In genomic region chr13:91181892-91182291, GRCh38 we compare ENCODE assay signal across 16 cellular contexts.
DNase-seq lines count a peak whose midpoint lies in the region; ATAC-seq and TF ChIP-seq lines count a peak whose summit lies in the region.
"Had no signal": no experiment of that assay in that cellular context is flagged by ENCODE, and none has a peak within 500 bp of the region (broad histone marks: within the 10 kb centered on the region; RNA-seq: fewer than 3 reads in every experiment).

No MANE protein-coding gene starts in this region.

- H3K14ac ChIP-seq in trophoblast cell (ENCODE audit: low read length): peak overlapping the region; percentile 85

- H2BK120ac ChIP-seq in trophoblast cell (ENCODE audit: insufficient read depth, low read length, poor library complexity): peak overlapping the region; percentile 94

- H4K91ac ChIP-seq in trophoblast cell (ENCODE audit: low read depth, low read length): peak overlapping the region; percentile 91

- no peaks in the 10 kb centered on the region for H3K27me3 Mint-ChIP-seq in Caco-2 (ENCODE audit: insufficient read depth, unreplicated experiment)
- peaks cover under 1 to 15% (median 5%) of the 10 kb centered on the region in 5 donors for H3K27me3 Mint-ChIP-seq in naive thymus-derived CD8-positive, alpha-beta T cell

- peak overlapping the region; percentile 52 for H3K4me3 Mint-ChIP-seq in Caco-2 (ENCODE audit: unreplicated experiment)
- H3K4me3 Mint-ChIP-seq in naive thymus-derived CD8-positive, alpha-beta T cell: no peak overlapping the region
- H3K4me3 Mint-ChIP-seq: CD4-positive, alpha-beta T cell; GM23338 had no signal

- ATAC-seq in left colon (peak; percentile 44), foreskin keratinocyte (no peak), omental fat pad (ENCODE audit: low FRiP score) (no peak)
- ATAC-seq in naive thymus-derived CD8-positive, alpha-beta T cell: no peak
- ATAC-seq: A549, GM23338 had no signal

- no peak overlapping the region for H3K4me2 ChIP-seq in trophoblast cell (ENCODE audit: low read length)
- H3K4me2 ChIP-seq: A549, GM23338, KMS-11 had no signal

- H3K4me1 Mint-ChIP-seq in Caco-2 (ENCODE audit: low read depth, unreplicated experiment): peaks cover 32% of the 10 kb centered on the region
- H3K4me1 Mint-ChIP-seq in naive thymus-derived CD8-positive, alpha-beta T cell: no peaks in the 10 kb centered on the region
- H3K4me1 Mint-ChIP-seq: GM23338 had no signal

- WGBS in trophoblast cell (ENCODE audit: extremely low coverage, insufficient coverage, insufficient read length): no CpG with 5 or more reads among the region's 3 CpGs

- peak; percentile 81 to 87 for DNase-seq in Caco-2
- no peak for DNase-seq in left colon
- DNase-seq in trophoblast cell: no peak
- no peak for DNase-seq in foreskin keratinocyte
- DNase-seq in WERI-Rb-1: no peak
- no peak for DNase-seq in naive thymus-derived CD8-positive, alpha-beta T cell
- DNase-seq in omental fat pad (ENCODE audit: low spot score): no peak
- DNase-seq: AML-193; CD4-positive, alpha-beta T cell; DND-41; HCEC 1CT had no signal

- peak overlapping the region; percentile 64 for H4K12ac ChIP-seq in trophoblast cell (ENCODE audit: low read depth, low read length)

- intact Hi-C loops in Caco-2 (cut with micrococcal nuclease; ENCODE audit: unreplicated experiment): loop anchor here (1.0 to 10.0 kb wide), 6 partner anchors 13 to 345 kb away; partner anchors contain the start of gene MIR17HG
- intact Hi-C loops in left colon (cut with DNase I, micrococcal nuclease): no loop called here

- H3K4ac ChIP-seq in trophoblast cell (ENCODE audit: low read depth, low read length): peak overlapping the region; percentile 67

- H3K9me3 Mint-ChIP-seq in Caco-2 (ENCODE audit: unreplicated experiment): no peaks in the 10 kb centered on the region
- no peaks in the 10 kb centered on the region for H3K9me3 Mint-ChIP-seq in naive thymus-derived CD8-positive, alpha-beta T cell
- H3K9me3 Mint-ChIP-seq: CD4-positive, alpha-beta T cell; GM23338 had no signal

- 0 out of 2 replicates have a peak overlapping the region, but pooled peaks have one; percentile 8 for H3K27ac ChIP-seq in VCaP
- peak overlapping the region; percentile 49 for H3K27ac ChIP-seq in trophoblast cell (ENCODE audit: low read depth, low read length)
- no peak overlapping the region for H3K27ac ChIP-seq in foreskin keratinocyte
- no peak overlapping the region for H3K27ac ChIP-seq in WERI-Rb-1
- H3K27ac ChIP-seq: A549, C4-2B, KMS-11 had no signal

- H2AFZ ChIP-seq in trophoblast cell (ENCODE audit: insufficient read depth, low read length, poor library complexity): no peak overlapping the region
- H2AFZ ChIP-seq: GM23338 had no signal

- H3K36me3 ChIP-seq in Caco-2 (ENCODE audit: control insufficient read depth, insufficient read depth, low read length) (no peaks in the 10 kb centered on the region), trophoblast cell (ENCODE audit: control insufficient read depth in 1 of 2, insufficient read depth in 2 of 2, low read length in 2 of 2) (peaks cover 0 to 2% of the 10 kb centered on the region in 2 experiments), WERI-Rb-1 (no peaks in the 10 kb centered on the region)

- peaks cover 46% of the 10 kb centered on the region for H3K4me1 ChIP-seq in Caco-2
- peaks cover 8 to 16% of the 10 kb centered on the region in 2 experiments for H3K4me1 ChIP-seq in trophoblast cell (ENCODE audit: control insufficient read depth in 1 of 2, insufficient read depth in 2 of 2, low read length in 2 of 2)
- H3K4me1 ChIP-seq in foreskin keratinocyte: no peaks in the 10 kb centered on the region
- H3K4me1 ChIP-seq: A549 had no signal

- H3K23ac ChIP-seq in trophoblast cell (ENCODE audit: low read length): no peak overlapping the region

- CTCF ChIA-PET in Caco-2 (lab: Charles Lee): interaction anchor here (0.6 to 2.5 kb wide), 10 partner anchors 11 to 104 kb away, joined by 3 to 14 read pairs (median 4); no protein-coding TSS in a partner anchor

- H3K79me2 ChIP-seq in trophoblast cell (ENCODE audit: control insufficient read depth, insufficient read depth, low read length, poor library complexity): peaks cover 1% of the 10 kb centered on the region

- peak overlapping the region; percentile 61 for H3K18ac ChIP-seq in trophoblast cell (ENCODE audit: low read length)

- no peak overlapping the region for H3K9ac ChIP-seq in trophoblast cell (ENCODE audit: low read length)
- H3K9ac ChIP-seq: KMS-11 had no signal

- peak overlapping the region; percentile 88 for H4K8ac ChIP-seq in trophoblast cell (ENCODE audit: low read depth, low read length)

- H2BK5ac ChIP-seq in trophoblast cell (ENCODE audit: low read depth, low read length, poor library complexity): peak overlapping the region; percentile 87

- H3K36me3 Mint-ChIP-seq in Caco-2 (ENCODE audit: insufficient read depth, unreplicated experiment): peaks cover 7% of the 10 kb centered on the region
- no peaks in the 10 kb centered on the region for H3K36me3 Mint-ChIP-seq in naive thymus-derived CD8-positive, alpha-beta T cell

- H2BK12ac ChIP-seq in trophoblast cell (ENCODE audit: low read length): peak overlapping the region; percentile 98

- TF ChIP-seq CTCF in Caco-2 (IDR thresholded peaks at IDR 0.05; ENCODE audit: insufficient read depth in 1 of 2, low read depth in 1 of 2, low read length in 1 of 2, severe bottlenecking in 1 of 2, unreplicated experiment in 1 of 2) (no peak), VCaP (conservative IDR thresholded peaks at IDR 0.05) (no peak), foreskin keratinocyte (conservative IDR thresholded peaks at IDR 0.05) (no peak), WERI-Rb-1 (IDR thresholded peaks at IDR 0.05; ENCODE audit: low read depth, low read length) (no peak), omental fat pad (IDR thresholded peaks at IDR 0.05) (no peak)

- H3K9me3 ChIP-seq in Caco-2 (no peaks in the 10 kb centered on the region), trophoblast cell (ENCODE audit: insufficient read depth, low read depth, low read length) (no peaks in the 10 kb centered on the region), WERI-Rb-1 (ENCODE audit: severe bottlenecking) (no peaks in the 10 kb centered on the region)
- H3K9me3 ChIP-seq: A549 had no signal

- H3K27me3 ChIP-seq in Caco-2 (replicated peaks; ENCODE audit: control insufficient read depth, insufficient read depth, low read length) (no peaks in the 10 kb centered on the region), trophoblast cell (ENCODE audit: insufficient read depth, low read length) (no peaks in the 10 kb centered on the region), foreskin keratinocyte (no peaks in the 10 kb centered on the region), WERI-Rb-1 (ENCODE audit: insufficient read depth, low read depth, severe bottlenecking) (no peaks in the 10 kb centered on the region)

- no peak overlapping the region for H2AK5ac ChIP-seq in trophoblast cell (ENCODE audit: low read length)

- H3K27ac Mint-ChIP-seq in Caco-2 (ENCODE audit: unreplicated experiment): peak overlapping the region; percentile 98
- no peak overlapping the region for H3K27ac Mint-ChIP-seq in naive thymus-derived CD8-positive, alpha-beta T cell
- H3K27ac Mint-ChIP-seq: CD4-positive, alpha-beta T cell; GM23338 had no signal

- H3K4me3 ChIP-seq in Caco-2 (ENCODE audit: low read depth, low read length) (no peak overlapping the region), trophoblast cell (ENCODE audit: low read depth, low read length) (no peak overlapping the region), WERI-Rb-1 (ENCODE audit: low read depth, low read length) (no peak overlapping the region)
- H3K4me3 ChIP-seq: A549, GM23338 had no signal

- POLR2A ChIA-PET in Caco-2 (lab: Charles Lee): interaction anchor here (0.7 to 1.4 kb wide), 6 partner anchors 20 to 140 kb away, joined by 3 to 11 read pairs (median 4); no protein-coding TSS in a partner anchor
- POLR2A ChIA-PET in naive thymus-derived CD8-positive, alpha-beta T cell (lab: Charles Lee): no interaction called here

- peaks cover 16% of the 10 kb centered on the region for H3K79me1 ChIP-seq in trophoblast cell (ENCODE audit: low read length)

- BruUV-seq in Caco-2 (replicated peaks; lab: Mats Ljungman, UMichigan): no TSS peak

Comparison
In these comparisons a context has a peak if more than half of its experiments do, and no peak if none do; other contexts are left out.
1. DNase-seq: peak in Caco-2 (2 of 2); none in left colon (0 of 2), trophoblast cell (0 of 2), foreskin keratinocyte (0 of 2), WERI-Rb-1 (single experiment), naive thymus-derived CD8-positive, alpha-beta T cell (0 of 10) and omental fat pad (single experiment).
2. H3K27ac ChIP-seq: peak in VCaP (single experiment) and trophoblast cell (single experiment); none in foreskin keratinocyte (single experiment) and WERI-Rb-1 (single experiment).